ENCODE assay signal across 1 cellular context in genomic region chr12:20555771-20556170, GRCh38.
TF ChIP-seq lines count a peak whose summit lies in the region.

No MANE protein-coding gene starts in this region.

TF ChIP-seq in HepG2, 621 proteins besides CTCF, POLR2A, EP300 and RAD21 (continued from another document):
- TF ChIP-seq HMGXB4 (CRISPR knock-in tag; IDR thresholded peaks at IDR 0.05; ENCODE audit: borderline replicate concordance in 1 of 2, low read depth in 1 of 2) (no peak), ZNF367 (CRISPR knock-in tag; IDR thresholded peaks at IDR 0.05; ENCODE audit: borderline replicate concordance) (no peak), STAG1 (CRISPR knock-in tag; IDR thresholded peaks at IDR 0.05) (no peak), ZFP36L1 (CRISPR knock-in tag; IDR thresholded peaks at IDR 0.05) (no peak), ZBTB38 (CRISPR knock-in tag; IDR thresholded peaks at IDR 0.05) (no peak), ZNF792 (CRISPR knock-in tag; IDR thresholded peaks at IDR 0.05) (no peak), FLYWCH1 (CRISPR knock-in tag; IDR thresholded peaks at IDR 0.05) (no peak)
